In genomic region chr11:115439385-115439784, GRCh38 we compare ENCODE assay signal across 18 cellular contexts.
DNase-seq lines count a peak whose midpoint lies in the region; ATAC-seq, FAIRE-seq and TF ChIP-seq lines count a peak whose summit lies in the region.
"Had no signal": no experiment of that assay in that cellular context is flagged by ENCODE, and none has a peak within 500 bp of the region (broad histone marks: within the 10 kb centered on the region; RNA-seq: fewer than 3 reads in every experiment).

No MANE protein-coding gene starts in this region.

- H2BK15ac ChIP-seq in neuronal stem cell (ENCODE audit: low read length): no peak overlapping the region

- no peak overlapping the region for H2BK12ac ChIP-seq in neuronal stem cell (ENCODE audit: low read length)

- H4K91ac ChIP-seq in neuronal stem cell (ENCODE audit: low read depth, low read length, poor library complexity): no peak overlapping the region

- H3K79me2 ChIP-seq in astrocyte (ENCODE audit: insufficient read depth, low read length): no peaks in the 10 kb centered on the region

- H3K9ac ChIP-seq in astrocyte (ENCODE audit: low read length): no peak overlapping the region
- no peak overlapping the region for H3K9ac ChIP-seq in neuronal stem cell (ENCODE audit: low read depth, low read length, poor library complexity)

- no peak overlapping the region for H4K8ac ChIP-seq in neuronal stem cell (ENCODE audit: low read depth, low read length)

- H3K27ac ChIP-seq in astrocyte (ENCODE audit: low read depth, low read length): no peak overlapping the region
- H3K27ac ChIP-seq in spleen: no peak overlapping the region
- H3K27ac ChIP-seq in neuronal stem cell (replicated peaks; ENCODE audit: low read length): no peak overlapping the region
- H3K27ac ChIP-seq: PC-9, thoracic aorta had no signal

- no peak overlapping the region for H3K4me3 Mint-ChIP-seq in astrocyte (ENCODE audit: unreplicated experiment)
- H3K4me3 Mint-ChIP-seq: activated naive CD8-positive, alpha-beta T cell treated with anti-CD3 and anti-CD28 coated beads, Interleukin-2, amount 50 U/mL, for 24 hours; naive thymus-derived CD8-positive, alpha-beta T cell; T-cell had no signal

- 48 to 83% (median 68%) methylated on average over 3 of the region's 3 CpGs for WGBS in spleen, 5 donors
- WGBS in neuronal stem cell (ENCODE audit: extremely low coverage in 2 of 2, insufficient read length in 2 of 2, insufficient replicate concordance in 1 of 2), 2 donors: no CpG with 5 or more reads among the region's 3 CpGs

- H3K79me1 ChIP-seq in neuronal stem cell (ENCODE audit: low read depth, low read length): no peaks in the 10 kb centered on the region

- ATAC-seq in GM21825 (IDR thresholded peaks at IDR 0.05; ENCODE audit: unreplicated experiment): no peak
- ATAC-seq in HG02973 (IDR thresholded peaks at IDR 0.05; ENCODE audit: unreplicated experiment): no peak
- ATAC-seq: activated naive CD8-positive, alpha-beta T cell treated with anti-CD3 and anti-CD28 coated beads, Interleukin-2, amount 50 U/mL, for 24 hours; GM12878; left colon; naive thymus-derived CD8-positive, alpha-beta T cell; T-cell had no signal

- intact Hi-C loops in spleen (cut with DNase I; ENCODE audit: low total_unique reads): no loop called here

- peak; percentile 65 for DNase-seq in DMS53 (lab: John Stamatoyannopoulos, UW)
- peak; percentile 43 for DNase-seq in MV-4-11 (lab: John Stamatoyannopoulos, UW)
- peak; percentile 86 for DNase-seq in astrocyte (ENCODE audit: low read depth)
- peak; percentile 13 for DNase-seq in medulla oblongata (ENCODE audit: extremely low spot score)
- no peak for DNase-seq in spleen
- no peak for DNase-seq in neuronal stem cell (ENCODE audit: low spot score)
- DNase-seq: activated CD4-positive, alpha-beta T cell treated with anti-CD3 and anti-CD28 coated beads for 48 hours; activated naive CD8-positive, alpha-beta T cell treated with anti-CD3 and anti-CD28 coated beads, Interleukin-2, amount 50 U/mL, for 24 hours; left colon; MM.1S; naive thymus-derived CD8-positive, alpha-beta T cell; NCI-H2227 treated with DMSO at 0.1 percent for 48 hours; PC-9; T-cell had no signal

- H3K23ac ChIP-seq in neuronal stem cell (ENCODE audit: low read depth, low read length, poor library complexity): no peak overlapping the region

- no peak overlapping the region for H3K4ac ChIP-seq in neuronal stem cell (ENCODE audit: low read length)

- H2AK5ac ChIP-seq in neuronal stem cell (ENCODE audit: low read depth, low read length): no peak overlapping the region

- H3K9me3 ChIP-seq in astrocyte (ENCODE audit: insufficient read depth, low read depth, low read length) (no peaks in the 10 kb centered on the region), spleen (peaks cover 0 to 5% (median 0%) of the 10 kb centered on the region in 8 donors), neuronal stem cell (replicated peaks in 1 of 2; ENCODE audit: control insufficient read depth in 2 of 2, insufficient read depth in 1 of 2, low read depth in 1 of 2, low read length in 2 of 2) (no peaks in the 10 kb centered on the region)
- H3K9me3 ChIP-seq: thoracic aorta had no signal

- H3K18ac ChIP-seq in neuronal stem cell (ENCODE audit: low read length): no peak overlapping the region

- H2BK120ac ChIP-seq in neuronal stem cell (ENCODE audit: low read depth, low read length): no peak overlapping the region

- H3K36me3 Mint-ChIP-seq in astrocyte (ENCODE audit: low read depth, unreplicated experiment): peaks cover 4% of the 10 kb centered on the region
- H3K36me3 Mint-ChIP-seq: naive thymus-derived CD8-positive, alpha-beta T cell; T-cell had no signal

- H3K27me3 Mint-ChIP-seq in astrocyte (ENCODE audit: low read depth, unreplicated experiment): no peaks in the 10 kb centered on the region
- H3K27me3 Mint-ChIP-seq: activated naive CD8-positive, alpha-beta T cell treated with anti-CD3 and anti-CD28 coated beads, Interleukin-2, amount 50 U/mL, for 24 hours had no signal

- H2BK5ac ChIP-seq in neuronal stem cell (ENCODE audit: low read length): no peak overlapping the region

- H3K27me3 ChIP-seq in astrocyte (ENCODE audit: insufficient read depth, low read length): no peaks in the 10 kb centered on the region
- peaks cover 0 to 6% (median 0%) of the 10 kb centered on the region in 7 donors for H3K27me3 ChIP-seq in spleen (replicated peaks in 1 of 7)
- no peaks in the 10 kb centered on the region for H3K27me3 ChIP-seq in neuronal stem cell (ENCODE audit: control insufficient read depth in 3 of 3, insufficient read depth in 3 of 3, low read depth in 1 of 3, low read length in 3 of 3)

- FAIRE-seq in astrocyte (lab: Jason Lieb, UNC): no peak
- FAIRE-seq: GM12878 had no signal

- H3K4me2 ChIP-seq in astrocyte (ENCODE audit: low read length) (peak overlapping the region; percentile 36), neuronal stem cell (ENCODE audit: insufficient read depth, low read length, poor library complexity, severe bottlenecking) (no peak overlapping the region)
- H3K4me2 ChIP-seq: PC-9 had no signal

- no peak overlapping the region for H2AFZ ChIP-seq in astrocyte (ENCODE audit: low read depth, low read length)
- H2AFZ ChIP-seq in neuronal stem cell (ENCODE audit: low read length): no peak overlapping the region
- H2AFZ ChIP-seq: PC-9 had no signal

- no peak for TF ChIP-seq POLR2A in spleen (IDR thresholded peaks at IDR 0.05)

- no peaks in the 10 kb centered on the region for H3K9me3 Mint-ChIP-seq in astrocyte (ENCODE audit: unreplicated experiment)
- H3K9me3 Mint-ChIP-seq: activated naive CD8-positive, alpha-beta T cell treated with anti-CD3 and anti-CD28 coated beads, Interleukin-2, amount 50 U/mL, for 24 hours had no signal

- peaks cover 6% of the 10 kb centered on the region for H3K4me1 ChIP-seq in astrocyte (ENCODE audit: insufficient read depth, low read length)
- no peaks in the 10 kb centered on the region for H3K4me1 ChIP-seq in spleen
- peaks cover 0 to 2% of the 10 kb centered on the region in 2 donors for H3K4me1 ChIP-seq in neuronal stem cell (ENCODE audit: control insufficient read depth in 2 of 2, insufficient read depth in 1 of 2, low read depth in 1 of 2, low read length in 2 of 2)

- H3K36me3 ChIP-seq in astrocyte (ENCODE audit: insufficient read depth, low read length) (no peaks in the 10 kb centered on the region), spleen (no peaks in the 10 kb centered on the region), neuronal stem cell (replicated peaks in 1 of 2; ENCODE audit: control insufficient read depth in 2 of 2, insufficient read depth in 2 of 2, low read length in 2 of 2) (no peaks in the 10 kb centered on the region)
- H3K36me3 ChIP-seq: thoracic aorta had no signal

- H3K14ac ChIP-seq in neuronal stem cell (ENCODE audit: low read length): no peak overlapping the region

- H4K20me1 ChIP-seq in astrocyte (ENCODE audit: insufficient read depth, low read length): peaks cover 10% of the 10 kb centered on the region

- H3K4me3 ChIP-seq in astrocyte (ENCODE audit: insufficient read depth, low read depth, low read length) (no peak overlapping the region), spleen (no peak overlapping the region), neuronal stem cell (ENCODE audit: low read length in 2 of 2) (no peak overlapping the region)
- H3K4me3 ChIP-seq: GM12878, PC-9, thoracic aorta had no signal

- H3K27ac Mint-ChIP-seq in astrocyte (ENCODE audit: unreplicated experiment): peak overlapping the region; percentile 21
- H3K27ac Mint-ChIP-seq: activated naive CD8-positive, alpha-beta T cell treated with anti-CD3 and anti-CD28 coated beads, Interleukin-2, amount 50 U/mL, for 24 hours; naive thymus-derived CD8-positive, alpha-beta T cell; T-cell had no signal

- H3K4me1 Mint-ChIP-seq in astrocyte (ENCODE audit: low read depth, unreplicated experiment): peaks cover 34% of the 10 kb centered on the region
- H3K4me1 Mint-ChIP-seq: activated naive CD8-positive, alpha-beta T cell treated with anti-CD3 and anti-CD28 coated beads, Interleukin-2, amount 50 U/mL, for 24 hours; naive thymus-derived CD8-positive, alpha-beta T cell; T-cell had no signal

- no peak for TF ChIP-seq CTCF in astrocyte (IDR thresholded peaks at IDR 0.05; ENCODE audit: insufficient read depth, low read depth, low read length)
- no peak for TF ChIP-seq CTCF in spleen (IDR thresholded peaks at IDR 0.05 in 8 of 11, conservative IDR thresholded peaks at IDR 0.05 in 3 of 11)

Comparison
In these comparisons a context has a peak if more than half of its experiments do, and no peak if none do; other contexts are left out.
1. DNase-seq: peak in DMS53 (single experiment), MV-4-11 (single experiment), astrocyte (single experiment) and medulla oblongata (single experiment); none in spleen (single experiment) and neuronal stem cell (single experiment).